In genomic region chr13:101018720-101019119, GRCh38 we compare ENCODE assay signal across 13 cellular contexts.
DNase-seq lines count a peak whose midpoint lies in the region; ATAC-seq, FAIRE-seq and TF ChIP-seq lines count a peak whose summit lies in the region.
"Had no signal": no experiment of that assay in that cellular context is flagged by ENCODE, and none has a peak within 500 bp of the region (broad histone marks: within the 10 kb centered on the region; RNA-seq: fewer than 3 reads in every experiment).

No MANE protein-coding gene starts in this region.

- H3K9me3 Mint-ChIP-seq in neural progenitor cell, result no peaks in the 10 kb centered on the region
- H3K9me3 Mint-ChIP-seq: activated CD4-positive, alpha-beta memory T cell treated with anti-CD3 and anti-CD28 coated beads, Interleukin-2, amount 10 ng/mL, durations not matched to agents 7 days and 5 days had no signal

- no peak overlapping the region for H3K4me2 ChIP-seq in neural progenitor cell

- no peak overlapping the region for H3K4me3 ChIP-seq in neural progenitor cell
- H3K4me3 ChIP-seq: esophagus muscularis mucosa, stomach had no signal

- no peaks in the 10 kb centered on the region for H3K27me3 ChIP-seq in neural progenitor cell

- H3K27ac Mint-ChIP-seq in neural progenitor cell, result peak overlapping the region; percentile 13
- H3K27ac Mint-ChIP-seq: activated CD4-positive, alpha-beta memory T cell treated with anti-CD3 and anti-CD28 coated beads, Interleukin-2, amount 10 ng/mL, durations not matched to agents 7 days and 5 days had no signal

- ATAC-seq in HG03280 (IDR thresholded peaks at IDR 0.05; ENCODE audit: unreplicated experiment), result no peak
- ATAC-seq: sciatic nerve had no signal

- no peaks in the 10 kb centered on the region for H3K36me3 Mint-ChIP-seq in neural progenitor cell

- H3K79me2 ChIP-seq in neural progenitor cell (ENCODE audit: low read depth), result no peaks in the 10 kb centered on the region

- peak overlapping the region; percentile 31 for H3K27ac ChIP-seq in epithelial cell of prostate
- H3K27ac ChIP-seq in neural progenitor cell, result no peak overlapping the region
- H3K27ac ChIP-seq: esophagus muscularis mucosa, stomach had no signal

- FAIRE-seq in D721Med (lab: Jason Lieb, UNC), result no peak
- FAIRE-seq: kidney had no signal

- no peak overlapping the region for H3K9ac ChIP-seq in neural progenitor cell

- H3K4me3 Mint-ChIP-seq in neural progenitor cell, result no peak overlapping the region
- H3K4me3 Mint-ChIP-seq: activated CD4-positive, alpha-beta memory T cell treated with anti-CD3 and anti-CD28 coated beads, Interleukin-2, amount 10 ng/mL, durations not matched to agents 7 days and 5 days had no signal

- DNase-seq in EH (ENCODE audit: low read depth), result peak; percentile 65
- peak; percentile 58 for DNase-seq in RKO (ENCODE audit: low spot score)
- no peak for DNase-seq in epithelial cell of prostate (ENCODE audit: low read depth, low spot score)
- DNase-seq in neural progenitor cell (ENCODE audit: low spot score), result no peak
- DNase-seq in D721Med (ENCODE audit: insufficient read length, low spot score), result no peak
- no peak for DNase-seq in occipital lobe (lab: John Stamatoyannopoulos, UW)
- DNase-seq in effector CD8-positive, alpha-beta T cell (lab: John Stamatoyannopoulos, UW), result no peak
- DNase-seq: activated CD4-positive, alpha-beta memory T cell treated with anti-CD3 and anti-CD28 coated beads, Interleukin-2, amount 10 ng/mL, durations not matched to agents 7 days and 5 days; kidney; stomach had no signal

- TF ChIP-seq CTCF in neural progenitor cell (IDR thresholded peaks at IDR 0.05) (no peak), D721Med (IDR thresholded peaks at IDR 0.05; ENCODE audit: insufficient read depth, missing control alignments) (no peak)

- H3K9me3 ChIP-seq in neural progenitor cell (ENCODE audit: low read depth), result no peaks in the 10 kb centered on the region
- H3K9me3 ChIP-seq: esophagus muscularis mucosa, stomach had no signal

- no peak overlapping the region for H2AFZ ChIP-seq in neural progenitor cell (replicated peaks)

- H3K4me1 Mint-ChIP-seq in neural progenitor cell, result peaks cover 31% of the 10 kb centered on the region
- H3K4me1 Mint-ChIP-seq: activated CD4-positive, alpha-beta memory T cell treated with anti-CD3 and anti-CD28 coated beads, Interleukin-2, amount 10 ng/mL, durations not matched to agents 7 days and 5 days had no signal

- H3K36me3 ChIP-seq in neural progenitor cell, result no peaks in the 10 kb centered on the region
- H3K36me3 ChIP-seq: esophagus muscularis mucosa, stomach had no signal

- peaks cover 7% of the 10 kb centered on the region for H3K27me3 Mint-ChIP-seq in neural progenitor cell (ENCODE audit: insufficient read depth, low read depth)

- no peaks in the 10 kb centered on the region for H4K20me1 ChIP-seq in neural progenitor cell (ENCODE audit: low read depth)

- H3K4me1 ChIP-seq in neural progenitor cell, result no peaks in the 10 kb centered on the region
- H3K4me1 ChIP-seq: esophagus muscularis mucosa, stomach had no signal

- no peaks in the 10 kb centered on the region for H3F3A ChIP-seq in neural progenitor cell (ENCODE audit: low read depth)

Comparison
In these comparisons a context has a peak if more than half of its experiments do, and no peak if none do; other contexts are left out.
1. DNase-seq: peak in EH (single experiment) and RKO (single experiment); none in epithelial cell of prostate (single experiment), neural progenitor cell (single experiment), D721Med (single experiment), occipital lobe (single experiment) and effector CD8-positive, alpha-beta T cell (single experiment).